ENCODE assay signal across 1 cellular context in genomic region chr10:73908853-73909611, GRCh38.
TF ChIP-seq lines count a peak whose summit lies in the region.

No MANE protein-coding gene starts in this region.

TF ChIP-seq in HEK293, 187 proteins besides CTCF, POLR2A, EP300 and RAD21 (continued from another document and continues in another):
- peak; percentile 98 for TF ChIP-seq ZNF362 (tag by site-specific recombination; IDR thresholded peaks at IDR 0.05)
- no peak for TF ChIP-seq MEIS1 (CRISPR knock-in tag; IDR thresholded peaks at IDR 0.05; ENCODE audit: borderline replicate concordance)
- TF ChIP-seq MZF1 (tag by site-specific recombination; IDR thresholded peaks at IDR 0.05; ENCODE audit: borderline replicate concordance) = no peak
- no peak for TF ChIP-seq ZNF530 (tag by site-specific recombination; IDR thresholded peaks at IDR 0.05; ENCODE audit: low read depth)
- TF ChIP-seq ZBTB26 (tag by site-specific recombination; optimal IDR thresholded peaks at IDR 0.05) = no peak
- peak; percentile 85 for TF ChIP-seq ZNF366 (tag by site-specific recombination; conservative IDR thresholded peaks at IDR 0.05)
- peak; percentile 58 for TF ChIP-seq KLF16 (tag by site-specific recombination; IDR thresholded peaks at IDR 0.05)
- peak; percentile 86 for TF ChIP-seq ZNF10 (tag by site-specific recombination; IDR thresholded peaks at IDR 0.05)
- TF ChIP-seq ZNF660 (tag by site-specific recombination; IDR thresholded peaks at IDR 0.05) = peak; percentile 91
- TF ChIP-seq ZNF398 (tag by site-specific recombination; IDR thresholded peaks at IDR 0.05) = peak; percentile 94
- TF ChIP-seq ZNF48 (tag by site-specific recombination; IDR thresholded peaks at IDR 0.05) = no peak
- TF ChIP-seq HOXA7 (CRISPR knock-in tag; IDR thresholded peaks at IDR 0.05; ENCODE audit: borderline replicate concordance) = no peak
- peak; percentile 43; the same call in 1 of the 2 replicates for TF ChIP-seq PRDM6 (tag by site-specific recombination; IDR thresholded peaks at IDR 0.05)
- TF ChIP-seq ZNF626 (tag by site-specific recombination; IDR thresholded peaks at IDR 0.05) = no peak
- no peak for TF ChIP-seq ZNF768 (tag by site-specific recombination; IDR thresholded peaks at IDR 0.05)
- TF ChIP-seq ZNF155 (tag by site-specific recombination; IDR thresholded peaks at IDR 0.05) = no peak
- no peak for TF ChIP-seq SCRT1 (tag by site-specific recombination; IDR thresholded peaks at IDR 0.05; ENCODE audit: borderline replicate concordance)
- TF ChIP-seq ZFHX2 (tag by site-specific recombination; conservative IDR thresholded peaks at IDR 0.05) = peak; percentile 98
- TF ChIP-seq ZEB2 (tag by site-specific recombination; IDR thresholded peaks at IDR 0.05) = peak; percentile 68; the same call in 1 of the 2 replicates
- TF ChIP-seq ZNF335 (tag by site-specific recombination; conservative IDR thresholded peaks at IDR 0.05) = peak; percentile 92
- peak; percentile 94 for TF ChIP-seq ZBTB48 (tag by site-specific recombination; IDR thresholded peaks at IDR 0.05)
- TF ChIP-seq AEBP2 (tag by site-specific recombination; IDR thresholded peaks at IDR 0.05; ENCODE audit: borderline replicate concordance) = no peak
- TF ChIP-seq ZNF501 (tag by site-specific recombination; IDR thresholded peaks at IDR 0.05) = no peak; the same call in 1 of the 2 replicates
- no peak for TF ChIP-seq ZNF169 (tag by site-specific recombination; IDR thresholded peaks at IDR 0.05)
- TF ChIP-seq ZNF449 (tag by site-specific recombination; IDR thresholded peaks at IDR 0.05) = peak; percentile 95
- TF ChIP-seq ZNF148 (tag by site-specific recombination; IDR thresholded peaks at IDR 0.05; ENCODE audit: borderline replicate concordance) = no peak
- TF ChIP-seq ZNF311 (tag by site-specific recombination; IDR thresholded peaks at IDR 0.05; ENCODE audit: borderline replicate concordance) = no peak
- peak; percentile 43; the same call in 1 of the 2 replicates for TF ChIP-seq PRDM4 (tag by site-specific recombination; IDR thresholded peaks at IDR 0.05)
- peak; percentile 72; the same call in 1 of the 2 replicates for TF ChIP-seq ZNF184 (tag by site-specific recombination; IDR thresholded peaks at IDR 0.05)
- TF ChIP-seq SALL2 (tag by site-specific recombination; IDR thresholded peaks at IDR 0.05; ENCODE audit: borderline replicate concordance) = no peak
- TF ChIP-seq ZNF23 (tag by site-specific recombination; IDR thresholded peaks at IDR 0.05; ENCODE audit: borderline replicate concordance) = no peak
- no peak for TF ChIP-seq ZNF555 (tag by site-specific recombination; conservative IDR thresholded peaks at IDR 0.05)
- TF ChIP-seq ZNF747 (tag by site-specific recombination; IDR thresholded peaks at IDR 0.05) = no peak
- peak; percentile 67; the same call in 1 of the 2 replicates for TF ChIP-seq ZBTB10 (tag by site-specific recombination; IDR thresholded peaks at IDR 0.05)
- no peak for TF ChIP-seq ELK4 (IDR thresholded peaks at IDR 0.05; ENCODE audit: borderline replicate concordance, low read depth, low read length)
- no peak for TF ChIP-seq ZNF837 (tag by site-specific recombination; IDR thresholded peaks at IDR 0.05)
- no peak for TF ChIP-seq ZNF248 (tag by site-specific recombination; IDR thresholded peaks at IDR 0.05)
- no peak for TF ChIP-seq ZNF426 (tag by site-specific recombination; IDR thresholded peaks at IDR 0.05)
- peak; percentile 76 for TF ChIP-seq KLF1 (tag by site-specific recombination; IDR thresholded peaks at IDR 0.05)
- no peak for TF ChIP-seq ZNF510 (tag by site-specific recombination; IDR thresholded peaks at IDR 0.05; ENCODE audit: insufficient replicate concordance)
- no peak for TF ChIP-seq ZNF266 (tag by site-specific recombination; IDR thresholded peaks at IDR 0.05; ENCODE audit: low read depth)
- no peak for TF ChIP-seq ZNF239 (tag by site-specific recombination; IDR thresholded peaks at IDR 0.05)
- no peak for TF ChIP-seq ZNF529 (tag by site-specific recombination; IDR thresholded peaks at IDR 0.05; ENCODE audit: insufficient replicate concordance)
- no peak for TF ChIP-seq ZNF214 (tag by site-specific recombination; IDR thresholded peaks at IDR 0.05; ENCODE audit: borderline replicate concordance)
- no peak for TF ChIP-seq ZBTB7A (tag by site-specific recombination; IDR thresholded peaks at IDR 0.05; ENCODE audit: low read depth)
- no peak for TF ChIP-seq ZNF792 (tag by site-specific recombination; IDR thresholded peaks at IDR 0.05)
- TF ChIP-seq ZNF654 (tag by site-specific recombination; IDR thresholded peaks at IDR 0.05; ENCODE audit: low read depth) = no peak
- no peak for TF ChIP-seq ZNF211 (tag by site-specific recombination; IDR thresholded peaks at IDR 0.05; ENCODE audit: low read depth)
- no peak for TF ChIP-seq ZSCAN30 (tag by site-specific recombination; IDR thresholded peaks at IDR 0.05)
